8 cellular contexts compared by ENCODE assay signal in the genomic region with DNA sequence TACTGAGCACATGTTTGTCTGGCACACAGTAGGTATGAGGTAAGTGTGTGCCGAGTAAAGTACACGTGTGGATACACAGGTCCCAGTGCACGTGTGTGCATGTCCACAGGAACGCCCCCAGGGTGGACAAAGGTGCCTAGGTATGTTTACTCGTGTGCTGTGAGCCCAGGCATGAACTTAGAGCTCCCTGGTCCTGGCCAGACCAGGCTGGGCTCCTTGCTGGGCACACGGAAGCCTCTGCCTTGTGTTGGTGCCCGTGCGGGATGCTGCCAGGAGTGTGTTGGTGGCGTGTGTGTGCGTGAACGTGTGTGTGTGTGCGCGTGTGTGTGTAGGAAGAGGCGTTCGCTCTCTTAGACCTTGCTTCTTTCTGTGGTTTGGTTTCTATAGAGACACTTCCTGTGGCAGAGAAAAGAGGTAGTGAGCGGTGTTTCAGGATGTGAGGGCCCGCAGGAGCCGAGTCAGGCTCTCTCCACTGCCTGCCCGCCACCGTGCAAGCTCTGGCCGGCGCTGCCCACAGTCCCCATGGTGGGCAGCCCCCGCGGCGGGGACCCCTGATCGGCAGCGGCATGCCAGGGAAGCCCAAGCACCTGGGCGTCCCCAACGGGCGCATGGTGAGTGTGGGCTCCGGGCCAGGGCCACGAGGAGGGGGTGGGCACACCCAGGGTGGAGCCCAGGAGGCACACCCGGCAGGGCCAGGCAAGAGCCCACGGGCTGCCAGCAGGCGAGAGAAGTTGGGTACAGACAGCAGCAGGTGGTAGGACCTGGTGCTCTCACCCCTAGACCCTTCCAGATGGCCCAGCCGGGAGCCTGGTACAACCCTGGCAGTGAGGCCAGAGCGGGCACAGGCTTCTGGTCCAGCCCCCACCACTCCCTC. TPM values are rescaled to one million over a fixed set of nuclear protein-coding genes. Genes with fewer than 3 reads are reported as not detected.
DNase-seq lines count a peak whose midpoint lies in the region; ATAC-seq and TF ChIP-seq lines count a peak whose summit lies in the region.

A gene with protein sequence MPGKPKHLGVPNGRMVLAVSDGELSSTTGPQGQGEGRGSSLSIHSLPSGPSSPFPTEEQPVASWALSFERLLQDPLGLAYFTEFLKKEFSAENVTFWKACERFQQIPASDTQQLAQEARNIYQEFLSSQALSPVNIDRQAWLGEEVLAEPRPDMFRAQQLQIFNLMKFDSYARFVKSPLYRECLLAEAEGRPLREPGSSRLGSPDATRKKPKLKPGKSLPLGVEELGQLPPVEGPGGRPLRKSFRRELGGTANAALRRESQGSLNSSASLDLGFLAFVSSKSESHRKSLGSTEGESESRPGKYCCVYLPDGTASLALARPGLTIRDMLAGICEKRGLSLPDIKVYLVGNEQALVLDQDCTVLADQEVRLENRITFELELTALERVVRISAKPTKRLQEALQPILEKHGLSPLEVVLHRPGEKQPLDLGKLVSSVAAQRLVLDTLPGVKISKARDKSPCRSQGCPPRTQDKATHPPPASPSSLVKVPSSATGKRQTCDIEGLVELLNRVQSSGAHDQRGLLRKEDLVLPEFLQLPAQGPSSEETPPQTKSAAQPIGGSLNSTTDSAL (plus strand): TSS at position 466 of the 874 bp plus-strand sequence. CDS start 101 bp downstream, at position 567.

- H3K4me1 ChIP-seq in RWPE2 (ENCODE audit: insufficient read depth, poor library complexity, severe bottlenecking): peaks cover 3% of the 10 kb centered on the region

- H3K36me3 ChIP-seq in RWPE2 (ENCODE audit: low read depth): no peaks in the 10 kb centered on the region

- H3K27me3 ChIP-seq in RWPE2 (ENCODE audit: insufficient read depth, poor library complexity, severe bottlenecking): no peaks in the 10 kb centered on the region

- H3K27ac ChIP-seq in RWPE2 (ENCODE audit: poor library complexity, severe bottlenecking): peak within 1 kb of the TSS; percentile 11

- DNase-seq in COLO668 (lab: John Stamatoyannopoulos, UW; ENCODE audit: unreplicated experiment) (peak; percentile 53), RWPE2 (ENCODE audit: low spot score) (no peak), Right ventricle myocardium superior (peak; percentile 78), cerebellum (ENCODE audit: low spot score) (no peak)
- peak; percentile 54 for DNase-seq in activated T-helper 9 cell treated with anti-CD3 and anti-CD28 coated beads, Interleukin-2, amount 50 U/mL, for 16 hours (ENCODE audit: low read depth)
- peak; percentile 33 to 49 for DNase-seq in stimulated activated CD4-positive, alpha-beta T cell treated with anti-CD3 and anti-CD28 coated beads, Interleukin-12 subunit alpha, Interleukin-12 subunit beta, amount 100 ng/mL, for 24 hours (ENCODE audit: low read depth in 2 of 2)

- ATAC-seq in GM19395 (IDR thresholded peaks at IDR 0.05; ENCODE audit: unreplicated experiment): peak; percentile 89
- ATAC-seq in HG03457 (IDR thresholded peaks at IDR 0.05; ENCODE audit: unreplicated experiment): peak; percentile 76
- peak; percentile 84 for ATAC-seq in RWPE2 (ENCODE audit: low read depth)
- peak; percentile 70 for ATAC-seq in Right ventricle myocardium superior (ENCODE audit: poor library complexity)

- no peak for TF ChIP-seq CTCF in RWPE2 (IDR thresholded peaks at IDR 0.05; ENCODE audit: poor library complexity, severe bottlenecking)

- intact Hi-C loops in Right ventricle myocardium superior (cut with DNase I): no loop called here

- H3K9me3 ChIP-seq in RWPE2 (ENCODE audit: severe bottlenecking): no peaks in the 10 kb centered on the region

- peak within 1 kb of the TSS; percentile 36 for H3K4me3 ChIP-seq in RWPE2 (ENCODE audit: severe bottlenecking)

RNA-seq across cellular contexts. Expression of the gene that starts here (rescaled TPM):
- total RNA-seq in Right ventricle myocardium superior: 2.4 TPM
- 1.8 TPM for total RNA-seq in cerebellum

Comparison
In these comparisons a context has a peak if more than half of its experiments do, and no peak if none do; other contexts are left out.
1. DNase-seq: peak in COLO668 (single experiment), activated T-helper 9 cell treated with anti-CD3 and anti-CD28 coated beads, Interleukin-2, amount 50 U/mL, for 16 hours (single experiment), Right ventricle myocardium superior (single experiment) and stimulated activated CD4-positive, alpha-beta T cell treated with anti-CD3 and anti-CD28 coated beads, Interleukin-12 subunit alpha, Interleukin-12 subunit beta, amount 100 ng/mL, for 24 hours (2 of 2); none in RWPE2 (single experiment) and cerebellum (single experiment).
2. Peak in every context shown above with its lines, with median percentiles within 50 percentile points of each other: ATAC-seq.